8 cellular contexts compared by ENCODE assay signal in genomic region chr10:100535715-100536353, GRCh38. TPM values are rescaled to one million over a fixed set of nuclear protein-coding genes. Genes with fewer than 3 reads are reported as not detected.
DNase-seq lines count a peak whose midpoint lies in the region; ATAC-seq and TF ChIP-seq lines count a peak whose summit lies in the region.

Gene HIF1AN (plus strand): TSS chr10:100535943. CDS start chr10:100535959, 16 bp downstream.

- DNase-seq in DMS153 (lab: John Stamatoyannopoulos, UW) (peak; percentile 90), HuH-7.5 (ENCODE audit: low spot score) (peak; percentile 79), activated T-cell treated with anti-CD3 and anti-CD28 coated beads for 24 hours (ENCODE audit: low read depth) (peak; percentile 86), epithelial cell of proximal tubule (ENCODE audit: low read depth) (peak; percentile 78), mucosa of gallbladder (ENCODE audit: low spot score) (peak; percentile 93)
- peak; percentile 75 for DNase-seq in stimulated activated CD8-positive, alpha-beta memory T cell treated with anti-CD3 and anti-CD28 coated beads, Interleukin-4, amount 100 ng/mL, for 4 hours (ENCODE audit: low read depth in 2 of 2, low spot score in 1 of 2)

- peak within 1 kb of the TSS; percentile 65 for H3K9ac ChIP-seq in OCI-LY3 (ENCODE audit: low read length)

- H2AFZ ChIP-seq in OCI-LY3 (ENCODE audit: low read depth, low read length), result peak within 1 kb of the TSS; percentile 91

- peak; percentile 93 for ATAC-seq in GM21526 (IDR thresholded peaks at IDR 0.05; ENCODE audit: low FRiP score, unreplicated experiment)

- H3K36me3 ChIP-seq in OCI-LY3 (replicated peaks; ENCODE audit: low read depth, low read length), result peaks cover 6% of the 10 kb centered on the region

- no peaks in the 10 kb centered on the region for H3K9me3 ChIP-seq in OCI-LY3 (ENCODE audit: insufficient read depth, low read length)

- H3K27ac ChIP-seq in OCI-LY3 (ENCODE audit: low read length), result peak within 1 kb of the TSS; percentile 6; the same call in 1 of the 2 replicates

- peak within 1 kb of the TSS; percentile 82 for H3K4me3 ChIP-seq in OCI-LY3 (ENCODE audit: low read length)
- peak within 1 kb of the TSS; percentile 71 for H3K4me3 ChIP-seq in epithelial cell of proximal tubule (ENCODE audit: low read depth, low read length)

- H4K20me1 ChIP-seq in OCI-LY3 (ENCODE audit: insufficient read depth, low read length), result peaks cover 6% of the 10 kb centered on the region; the same call in 1 of the 2 replicates

- H3K4me1 ChIP-seq in OCI-LY3 (ENCODE audit: low read length), result peaks cover 13% of the 10 kb centered on the region

- TF ChIP-seq CTCF in OCI-LY3 (IDR thresholded peaks at IDR 0.05; ENCODE audit: low read depth, low read length) (peak; percentile 73), epithelial cell of proximal tubule (conservative IDR thresholded peaks at IDR 0.05; ENCODE audit: low read depth, low read length) (peak; percentile 93)

- H3K4me2 ChIP-seq in OCI-LY3 (ENCODE audit: low read length), result peak within 1 kb of the TSS; percentile 98

- H3K79me2 ChIP-seq in OCI-LY3 (ENCODE audit: low read length), result peaks cover 32% of the 10 kb centered on the region

- no peaks in the 10 kb centered on the region for H3K27me3 ChIP-seq in OCI-LY3 (ENCODE audit: low read depth, low read length)

RNA-seq across cellular contexts. Expression of gene HIF1AN, which starts in this region (rescaled TPM):
- total RNA-seq in epithelial cell of proximal tubule (6.1 and 7.0 TPM in 2 replicates), mucosa of gallbladder (46.4 TPM)

Comparison
In these comparisons a context has a peak if more than half of its experiments do, and no peak if none do; other contexts are left out.
1. Peak in every context shown above with its lines: DNase-seq, ATAC-seq, H3K4me3 ChIP-seq and H3K27ac ChIP-seq.